ENCODE assay signal across 8 cellular contexts in the genomic region with DNA sequence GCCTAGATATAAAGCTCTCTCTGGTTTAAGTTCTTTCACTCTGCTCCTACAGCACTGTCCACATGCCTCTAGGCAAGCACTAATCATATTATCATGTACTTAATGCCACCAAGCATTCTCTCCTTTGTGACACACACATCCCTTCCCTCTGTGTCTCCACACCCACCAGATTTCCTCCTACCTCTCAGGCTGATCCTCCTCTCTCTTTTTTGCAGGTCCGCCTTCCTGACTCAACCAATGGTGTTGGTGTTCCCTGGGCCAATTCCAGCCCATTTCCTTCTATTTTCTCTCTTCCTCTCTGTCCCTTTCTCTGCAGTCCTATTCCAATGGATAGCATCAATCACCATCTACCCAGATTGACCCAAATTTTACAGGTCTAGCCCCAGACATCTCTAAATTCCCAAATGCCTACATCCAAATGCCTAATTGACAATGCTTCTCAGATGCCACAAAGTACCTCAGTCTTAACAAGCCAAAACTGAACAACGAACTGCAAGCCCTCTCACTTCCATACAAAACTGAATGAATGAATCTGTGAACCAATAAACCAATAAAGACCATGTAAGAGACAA. TPM values are rescaled to one million over a fixed set of nuclear protein-coding genes. Genes with fewer than 3 reads are reported as not detected.
DNase-seq lines count a peak whose midpoint lies in the region; ATAC-seq and TF ChIP-seq lines count a peak whose summit lies in the region.
"Had no signal": no experiment of that assay in that cellular context is flagged by ENCODE, and none has a peak within 500 bp of the region (broad histone marks: within the 10 kb centered on the region; RNA-seq: fewer than 3 reads in every experiment).

No MANE protein-coding gene starts in this region.

- TF ChIP-seq CTCF in esophagus muscularis mucosa (IDR thresholded peaks at IDR 0.05) (no peak), parathyroid adenoma (IDR thresholded peaks at IDR 0.05) (no peak)

- no peak for TF ChIP-seq EP300 in esophagus muscularis mucosa (IDR thresholded peaks at IDR 0.05)

- H2AFZ ChIP-seq in parathyroid adenoma, result peak overlapping the region; percentile 28

- WGBS in esophagus muscularis mucosa, result 53% methylated on average over 2 of the region's 2 CpGs

- intact Hi-C loops in esophagus muscularis mucosa (cut with DNase I), result no loop called here

- TF ChIP-seq POLR2A in esophagus muscularis mucosa (IDR thresholded peaks at IDR 0.05; ENCODE audit: low read depth), result no peak

- no peaks in the 10 kb centered on the region for H3K79me2 ChIP-seq in parathyroid adenoma

- no peaks in the 10 kb centered on the region for H3K36me3 ChIP-seq in esophagus muscularis mucosa
- no peaks in the 10 kb centered on the region for H3K36me3 ChIP-seq in parathyroid adenoma (ENCODE audit: control insufficient read depth, insufficient read depth, low read length)

- no peak overlapping the region for H3K9ac ChIP-seq in parathyroid adenoma

- peak overlapping the region; percentile 56 to 73 (median 62) for H3K4me3 ChIP-seq in esophagus muscularis mucosa
- H3K4me3 ChIP-seq in parathyroid adenoma (ENCODE audit: low read depth, low read length), result peak overlapping the region; percentile 62

- peaks cover 8 to 16% (median 15%) of the 10 kb centered on the region in 4 donors for H3K4me1 ChIP-seq in esophagus muscularis mucosa
- no peaks in the 10 kb centered on the region for H3K4me1 ChIP-seq in parathyroid adenoma

- H3K9me3 ChIP-seq in esophagus muscularis mucosa (no peaks in the 10 kb centered on the region), parathyroid adenoma (ENCODE audit: control insufficient read depth, low read length) (no peaks in the 10 kb centered on the region)

- peak; percentile 22 for ATAC-seq in GM18502 (IDR thresholded peaks at IDR 0.05; ENCODE audit: poor library complexity, unreplicated experiment)
- ATAC-seq in HG02610 (IDR thresholded peaks at IDR 0.05; ENCODE audit: unreplicated experiment), result peak; percentile 8

- H3K27me3 ChIP-seq in esophagus muscularis mucosa, result peaks cover 0 to 25% (median 0%) of the 10 kb centered on the region in 4 donors
- no peaks in the 10 kb centered on the region for H3K27me3 ChIP-seq in parathyroid adenoma (ENCODE audit: control insufficient read depth, insufficient read depth, low read length)

- DNase-seq in RKO (ENCODE audit: low spot score) (peak; percentile 68), esophagus muscularis mucosa (ENCODE audit: extremely low spot score) (no peak), SHP77 (lab: John Stamatoyannopoulos, UW) (no peak), NCI-H2196 (lab: John Stamatoyannopoulos, UW; ENCODE audit: unreplicated experiment) (no peak)

- peak overlapping the region in 2 of 4 donors; percentile 23 to 56 for H3K27ac ChIP-seq in esophagus muscularis mucosa (replicated peaks in 1 of 4)
- no peak overlapping the region for H3K27ac ChIP-seq in parathyroid adenoma

- peak overlapping the region; percentile 79 for H3K4me2 ChIP-seq in parathyroid adenoma (ENCODE audit: low read length)

RNA-seq across cellular contexts. Expression of gene ZNF215, which starts 0.5 kb away (rescaled TPM):
- under 1 TPM; under 0.01 to 0.19 (median 0.17) TPM for total RNA-seq in esophagus muscularis mucosa

RNA-seq across cellular contexts. Expression of gene OR2D3, which starts 4.9 kb away (rescaled TPM):
- not detected for total RNA-seq in esophagus muscularis mucosa
- total RNA-seq: subcutaneous adipose tissue had no signal

RNA-seq across cellular contexts. Expression of gene OR2D2, which starts 33.4 kb away (rescaled TPM):
- not detected for total RNA-seq in esophagus muscularis mucosa
- total RNA-seq: subcutaneous adipose tissue had no signal

RNA-seq across cellular contexts. Expression of gene OR10A4, which starts 49.3 kb away (rescaled TPM):
- not detected for total RNA-seq in esophagus muscularis mucosa
- total RNA-seq: subcutaneous adipose tissue had no signal
